26 cellular contexts compared by ENCODE assay signal in genomic region chr22:37852418-37852817, GRCh38. TPM values are rescaled to one million over a fixed set of nuclear protein-coding genes. Genes with fewer than 3 reads are reported as not detected.
DNase-seq lines count a peak whose midpoint lies in the region; ATAC-seq, FAIRE-seq and TF ChIP-seq lines count a peak whose summit lies in the region.
"Had no signal": no experiment of that assay in that cellular context is flagged by ENCODE, and none has a peak within 500 bp of the region (broad histone marks: within the 10 kb centered on the region; RNA-seq: fewer than 3 reads in every experiment).

No MANE protein-coding gene starts in this region.

- peaks cover 3% of the 10 kb centered on the region for H3K9me3 Mint-ChIP-seq in CD4-positive, alpha-beta T cell
- H3K9me3 Mint-ChIP-seq in GM23338: peaks cover 4% of the 10 kb centered on the region

- no peak for ATAC-seq in CD4-positive, alpha-beta T cell (ENCODE audit: poor library complexity)
- ATAC-seq in GM23338 (no peak), GM12878 (no peak), PC-3 (no peak)
- ATAC-seq: Right ventricle myocardium inferior had no signal

- no peak overlapping the region for H4K91ac ChIP-seq in neuronal stem cell (ENCODE audit: low read depth, low read length, poor library complexity)

- TF ChIP-seq POLR2A in GM12878 (IDR thresholded peaks at IDR 0.05; ENCODE audit: low read depth, low read length): no peak

- peaks cover 51% of the 10 kb centered on the region for H3K4me1 Mint-ChIP-seq in CD4-positive, alpha-beta T cell (ENCODE audit: low read depth)
- peaks cover 11% of the 10 kb centered on the region for H3K4me1 Mint-ChIP-seq in GM23338

- POLR2A ChIA-PET in CD4-positive, alpha-beta T cell (lab: Charles Lee): no interaction called here
- POLR2A ChIA-PET in GM12878 (lab: Charles Lee) (interaction anchor here (0.9 kb wide), 2 partner anchors 8 to 119 kb away, joined by 3 to 5 read pairs; partner anchors contain the start of gene ANKRD54), PC-3 (lab: Charles Lee; ENCODE audit: unreplicated experiment) (no interaction called here)

- H2BK12ac ChIP-seq in neuronal stem cell (ENCODE audit: low read length): no peak overlapping the region

- H3K79me1 ChIP-seq in neuronal stem cell (ENCODE audit: low read depth, low read length): peaks cover 11% of the 10 kb centered on the region

- SMC1A ChIA-PET in GM12878 (lab: Charles Lee; ENCODE audit: uncharacterized antibody, unreplicated experiment): interaction anchor here (1.7 to 2.9 kb wide), 2 partner anchors 8 to 11 kb away, joined by 4 to 12 read pairs; partner anchors contain the start of gene ANKRD54

- H2BK5ac ChIP-seq in neuronal stem cell (ENCODE audit: low read length): no peak overlapping the region

- H3K27ac Mint-ChIP-seq in CD4-positive, alpha-beta T cell: no peak overlapping the region
- H3K27ac Mint-ChIP-seq in GM23338: no peak overlapping the region

- H3K4me2 ChIP-seq in GM23338: no peak overlapping the region
- peak overlapping the region; percentile 38; the same call in 1 of the 2 replicates for H3K4me2 ChIP-seq in GM12878 (ENCODE audit: control insufficient read depth, insufficient read depth)
- H3K4me2 ChIP-seq in osteoblast (ENCODE audit: insufficient read depth, low read length): no peak overlapping the region
- no peak overlapping the region for H3K4me2 ChIP-seq in PC-3 (ENCODE audit: low read length)
- H3K4me2 ChIP-seq in neuronal stem cell (ENCODE audit: insufficient read depth, low read length, poor library complexity, severe bottlenecking): no peak overlapping the region

- no peaks in the 10 kb centered on the region for H3K27me3 ChIP-seq in CD4-positive, alpha-beta T cell (ENCODE audit: control insufficient read depth, insufficient read depth, low read length)
- no peaks in the 10 kb centered on the region for H3K27me3 ChIP-seq in GM23338 (ENCODE audit: insufficient read depth)
- H3K27me3 ChIP-seq in GM12878 (replicated peaks in 1 of 2; ENCODE audit: control insufficient read depth in 2 of 2, insufficient read depth in 2 of 2, low read length in 1 of 2): no peaks in the 10 kb centered on the region
- H3K27me3 ChIP-seq in osteoblast (ENCODE audit: insufficient read depth, low read length): no peaks in the 10 kb centered on the region
- H3K27me3 ChIP-seq in PC-3 (ENCODE audit: low read length): no peaks in the 10 kb centered on the region
- H3K27me3 ChIP-seq in neuronal stem cell (ENCODE audit: control insufficient read depth in 3 of 3, insufficient read depth in 3 of 3, low read depth in 1 of 3, low read length in 3 of 3): no peaks in the 10 kb centered on the region
- H3K27me3 ChIP-seq: MG63, SJSA1 had no signal

- no peak overlapping the region for H3K18ac ChIP-seq in neuronal stem cell (ENCODE audit: low read length)

- DNase-seq in CD4-positive, alpha-beta T cell: no peak
- DNase-seq in GM23338 (ENCODE audit: low spot score) (no peak), GM12878 (ENCODE audit: low read depth, low spot score) (no peak), osteoblast (ENCODE audit: insufficient read length, low spot score, missing footprints) (peak; percentile 38), PC-3 (no peak), neuronal stem cell (ENCODE audit: low spot score) (no peak), kidney (no peak)
- DNase-seq: Caco-2; CD4-positive, alpha-beta memory T cell; DMS 273 treated with DMSO at 0.1 percent for 48 hours; Kasumi-1; MG63; NCI-H1417; NCI-H1694 treated with DMSO at 0.1 percent for 48 hours; NCI-H2081 treated with DMSO at 0.1 percent for 48 hours; NCI-H2171 treated with DMSO at 0.1 percent for 48 hours; NCI-H446; NCI-H526 treated with DMSO at 0.1 percent for 48 hours; OCI-M1 had no signal

- H3K9me3 ChIP-seq in CD4-positive, alpha-beta T cell (ENCODE audit: control insufficient read depth, low read length): no peaks in the 10 kb centered on the region
- H3K9me3 ChIP-seq in GM12878 (replicated peaks; ENCODE audit: control insufficient read depth, insufficient read depth, low read length) (peaks cover 2% of the 10 kb centered on the region; the same call in 1 of the 3 replicates), osteoblast (ENCODE audit: low read depth, low read length) (no peaks in the 10 kb centered on the region), PC-3 (ENCODE audit: low read length) (no peaks in the 10 kb centered on the region), neuronal stem cell (replicated peaks in 1 of 2; ENCODE audit: control insufficient read depth in 2 of 2, insufficient read depth in 1 of 2, low read depth in 1 of 2, low read length in 2 of 2) (no peaks in the 10 kb centered on the region), kidney (ENCODE audit: control insufficient read depth in 1 of 2, low read length in 2 of 2) (no peaks in the 10 kb centered on the region)
- H3K9me3 ChIP-seq: Caco-2, MG63 had no signal

- H3K4me3 Mint-ChIP-seq in CD4-positive, alpha-beta T cell: peak overlapping the region; percentile 27
- H3K4me3 Mint-ChIP-seq in GM23338: no peak overlapping the region
- H3K4me3 Mint-ChIP-seq: CD4-positive, alpha-beta memory T cell had no signal

- H3K4me1 ChIP-seq in GM23338 (ENCODE audit: insufficient read depth) (peaks cover 8% of the 10 kb centered on the region), GM12878 (ENCODE audit: control insufficient read depth, insufficient read depth, low read length) (peaks cover 3% of the 10 kb centered on the region; the same call in 1 of the 2 replicates), osteoblast (ENCODE audit: insufficient read depth, low read length) (peaks cover 9% of the 10 kb centered on the region), PC-3 (ENCODE audit: insufficient read depth, low read length) (0 out of 2 replicates have a peak, but pooled peaks cover 9% of the 10 kb centered on the region), neuronal stem cell (ENCODE audit: control insufficient read depth in 2 of 2, insufficient read depth in 1 of 2, low read depth in 1 of 2, low read length in 2 of 2) (peaks cover 3 to 4% of the 10 kb centered on the region in 2 donors), kidney (ENCODE audit: control insufficient read depth in 1 of 2, insufficient read depth in 1 of 2, low read depth in 1 of 2, low read length in 2 of 2) (peaks cover 0 to 7% of the 10 kb centered on the region in 2 donors)
- H3K4me1 ChIP-seq: Caco-2 had no signal

- no peak overlapping the region for H3K14ac ChIP-seq in neuronal stem cell (ENCODE audit: low read length)

- H3K9me2 ChIP-seq in GM23338 (ENCODE audit: insufficient read depth) (no peaks in the 10 kb centered on the region), PC-3 (replicated peaks; ENCODE audit: low read length) (no peaks in the 10 kb centered on the region)

- intact Hi-C loops in CD4-positive, alpha-beta T cell (cut with DNase I, micrococcal nuclease): no loop called here
- intact Hi-C loops in GM12878 (cut with micrococcal nuclease; ENCODE audit: unreplicated experiment): no loop called here
- intact Hi-C loops in PC-3 (cut with micrococcal nuclease): no loop called here
- intact Hi-C loops in kidney (cut with DNase I): no loop called here

- no peak overlapping the region for H3K4ac ChIP-seq in neuronal stem cell (ENCODE audit: low read length)

- H2BK15ac ChIP-seq in neuronal stem cell (ENCODE audit: low read length): no peak overlapping the region

- WGBS in GM12878 (ENCODE audit: insufficient coverage, insufficient replicate concordance, low lambda C conversion rate, missing lambda C conversion rate): 96% methylated on average over 5 of the region's 5 CpGs
- WGBS in neuronal stem cell (ENCODE audit: extremely low coverage in 2 of 2, insufficient read length in 2 of 2, insufficient replicate concordance in 1 of 2), 2 donors: no CpG with 5 or more reads among the region's 5 CpGs

- no peak overlapping the region for H2AFZ ChIP-seq in GM23338
- no peak overlapping the region for H2AFZ ChIP-seq in GM12878 (ENCODE audit: control insufficient read depth, low read depth, low read length)
- H2AFZ ChIP-seq in osteoblast (ENCODE audit: low read length): no peak overlapping the region
- H2AFZ ChIP-seq in PC-3 (ENCODE audit: low read length): no peak overlapping the region
- no peak overlapping the region for H2AFZ ChIP-seq in neuronal stem cell (ENCODE audit: low read length)

- H2BK120ac ChIP-seq in neuronal stem cell (ENCODE audit: low read depth, low read length): no peak overlapping the region

- no peak for TF ChIP-seq EP300 in GM12878 (IDR thresholded peaks at IDR 0.05; ENCODE audit: borderline replicate concordance in 1 of 2, control insufficient read depth in 1 of 2, low read depth in 2 of 2, low read length in 2 of 2)

- TF ChIP-seq RAD21 in GM12878 (IDR thresholded peaks at IDR 0.05; ENCODE audit: insufficient read depth, low read depth, low read length): no peak

- peaks cover 72% of the 10 kb centered on the region for H3K36me3 Mint-ChIP-seq in CD4-positive, alpha-beta T cell (ENCODE audit: low read depth)
- H3K36me3 Mint-ChIP-seq in GM23338 (ENCODE audit: low read depth): peaks cover 80% of the 10 kb centered on the region

- in situ Hi-C loops in GM12878 (cut with MboI): no loop called here

- H4K20me1 ChIP-seq in GM23338 (replicated peaks; ENCODE audit: insufficient read depth): peaks cover 55% of the 10 kb centered on the region
- H4K20me1 ChIP-seq in GM12878 (ENCODE audit: control insufficient read depth, insufficient read depth): no peaks in the 10 kb centered on the region; the same call in 1 of the 2 replicates
- peaks cover 15% of the 10 kb centered on the region for H4K20me1 ChIP-seq in osteoblast (ENCODE audit: insufficient read depth, low read length)
- peaks cover 5% of the 10 kb centered on the region; the same call in 1 of the 2 replicates for H4K20me1 ChIP-seq in PC-3 (ENCODE audit: low read length)

- H3K27ac ChIP-seq in CD4-positive, alpha-beta T cell (ENCODE audit: low read depth, low read length): no peak overlapping the region
- H3K27ac ChIP-seq in GM23338 (ENCODE audit: low read depth) (0 out of 2 replicates have a peak overlapping the region, but pooled peaks have one; percentile 14), GM12878 (ENCODE audit: control insufficient read depth, insufficient read depth) (no peak overlapping the region), osteoblast (ENCODE audit: low read depth, low read length) (no peak overlapping the region), PC-3 (ENCODE audit: low read length) (no peak overlapping the region), neuronal stem cell (replicated peaks; ENCODE audit: low read length) (no peak overlapping the region), kidney (ENCODE audit: low read depth in 2 of 2, low read length in 2 of 2) (no peak overlapping the region)
- H3K27ac ChIP-seq: SJSA1 had no signal

- no peaks in the 10 kb centered on the region for H3K27me3 Mint-ChIP-seq in CD4-positive, alpha-beta T cell
- peaks cover 6% of the 10 kb centered on the region for H3K27me3 Mint-ChIP-seq in GM23338 (ENCODE audit: insufficient read depth, low read depth, poor library complexity)
- H3K27me3 Mint-ChIP-seq: CD4-positive, alpha-beta memory T cell had no signal

- no peak overlapping the region for H4K8ac ChIP-seq in neuronal stem cell (ENCODE audit: low read depth, low read length)

- no TSS peak for BruUV-seq in GM12878 (replicated peaks; lab: Mats Ljungman, UMichigan)
- BruUV-seq in PC-3 (replicated peaks; lab: Mats Ljungman, UMichigan): no TSS peak

- H3K79me2 ChIP-seq in GM23338 (replicated peaks; ENCODE audit: insufficient read depth) (peaks cover 85% of the 10 kb centered on the region), GM12878 (ENCODE audit: control insufficient read depth, insufficient read depth, low read length) (peaks cover 47% of the 10 kb centered on the region), osteoblast (ENCODE audit: insufficient read depth, low read length) (peaks cover 63% of the 10 kb centered on the region), PC-3 (ENCODE audit: low read length) (peaks cover 76% of the 10 kb centered on the region)

- peaks cover 49% of the 10 kb centered on the region for H3F3A ChIP-seq in GM23338 (replicated peaks; ENCODE audit: low read depth)
- peaks cover 3% of the 10 kb centered on the region for H3F3A ChIP-seq in PC-3 (ENCODE audit: low read length, unreplicated experiment)

- CTCF ChIA-PET in CD4-positive, alpha-beta T cell (lab: Charles Lee): interaction anchor here (0.9 kb wide), 1 partner anchor 11 kb away, joined by 3 read pairs; no protein-coding TSS in a partner anchor
- CTCF ChIA-PET in GM12878 (lab: Yijun Ruan, JAX): interaction anchor here (0.8 to 4.1 kb wide), 3 partner anchors 10 to 313 kb away, joined by 3 to 32 read pairs (median 3); no protein-coding TSS in a partner anchor
- CTCF ChIA-PET in PC-3 (lab: Charles Lee): no interaction called here

- no peak overlapping the region for H3K9ac ChIP-seq in GM12878 (ENCODE audit: control insufficient read depth, insufficient read depth, low read length)
- H3K9ac ChIP-seq in PC-3 (ENCODE audit: low read length): no peak overlapping the region
- no peak overlapping the region for H3K9ac ChIP-seq in neuronal stem cell (ENCODE audit: low read depth, low read length, poor library complexity)
- no peak overlapping the region for H3K9ac ChIP-seq in kidney (ENCODE audit: low read length in 2 of 2)

- RAD21 ChIA-PET in GM12878 (lab: Charles Lee; ENCODE audit: unreplicated experiment): no interaction called here

- H2AK5ac ChIP-seq in neuronal stem cell (ENCODE audit: low read depth, low read length): no peak overlapping the region

- TF ChIP-seq CTCF in CD4-positive, alpha-beta T cell (IDR thresholded peaks at IDR 0.05): no peak
- TF ChIP-seq CTCF in GM23338 (conservative IDR thresholded peaks at IDR 0.05; ENCODE audit: low read depth in 2 of 2) (no peak), GM12878 (IDR thresholded peaks at IDR 0.05 in 2 of 3, conservative IDR thresholded peaks at IDR 0.05 in 1 of 3; ENCODE audit: control insufficient read depth in 2 of 3, extremely low read depth in 1 of 3, insufficient read depth in 1 of 3, low read depth in 3 of 3, low read length in 3 of 3) (no peak), osteoblast (IDR thresholded peaks at IDR 0.05; ENCODE audit: extremely low read depth, low read depth, low read length) (no peak), PC-3 (conservative IDR thresholded peaks at IDR 0.05; ENCODE audit: low read depth, low read length) (no peak), kidney (IDR thresholded peaks at IDR 0.05; ENCODE audit: borderline replicate concordance, extremely low read depth, insufficient read depth) (no peak)

- H3K4me3 ChIP-seq in GM23338 (no peak overlapping the region), GM12878 (no peak overlapping the region), osteoblast (ENCODE audit: insufficient read depth, low read length) (no peak overlapping the region), PC-3 (ENCODE audit: low read length) (no peak overlapping the region), neuronal stem cell (ENCODE audit: low read length in 2 of 2) (no peak overlapping the region), kidney (ENCODE audit: low read length in 2 of 2) (no peak overlapping the region)
- H3K4me3 ChIP-seq: MG63, SJSA1 had no signal

- no peak for FAIRE-seq in GM12878 (lab: Jason Lieb, UNC)
- FAIRE-seq in kidney (lab: Jason Lieb, UNC): no peak
- FAIRE-seq: GM12892, GM18507 had no signal

- H3K36me3 ChIP-seq in GM23338 (ENCODE audit: insufficient read depth) (peaks cover 69% of the 10 kb centered on the region), GM12878 (ENCODE audit: control insufficient read depth in 2 of 2, insufficient read depth in 2 of 2, low read length in 1 of 2) (peaks cover 7 to 35% of the 10 kb centered on the region in 2 experiments), osteoblast (ENCODE audit: insufficient read depth, low read length) (peaks cover 54% of the 10 kb centered on the region), PC-3 (ENCODE audit: low read depth, low read length) (peaks cover 36% of the 10 kb centered on the region), neuronal stem cell (replicated peaks in 1 of 2; ENCODE audit: control insufficient read depth in 2 of 2, insufficient read depth in 2 of 2, low read length in 2 of 2) (peaks cover 35 to 75% of the 10 kb centered on the region in 2 donors), kidney (ENCODE audit: control insufficient read depth in 1 of 2, insufficient read depth in 2 of 2, low read length in 2 of 2) (peaks cover 20 to 24% of the 10 kb centered on the region in 2 donors)

- H3K23ac ChIP-seq in neuronal stem cell (ENCODE audit: low read depth, low read length, poor library complexity): no peak overlapping the region

RNA-seq across cellular contexts. Expression of gene EIF3L, which starts 3.2 kb away (rescaled TPM):
- total RNA-seq in CD4-positive, alpha-beta T cell: 100 to 1,000 TPM; 525 to 541 TPM
- 420 and 459 TPM in 2 replicates for total RNA-seq in GM23338 (2014; rRNA removed; shearing (Covaris generic))
- 430 and 466 TPM in 2 replicates for polyA plus RNA-seq in GM23338 (2016; fragmentation: Nextera tagmentation; extraction: Ambion mirVana)
- total RNA-seq in GM12878 (2013; cell fraction: nucleolus; rRNA removed): 152 and 153 TPM in 2 replicates
- total RNA-seq in GM12878 (2014; rRNA removed): 624 and 646 TPM in 2 replicates
- total RNA-seq in GM12878 (2014; rRNA removed; fragmentation: Illumina TruSeq; extraction: Trizol): 493 and 525 TPM in 2 replicates
- 593 and 613 TPM in 2 replicates for total RNA-seq in GM12878 (2021)
- 933 TPM for polyA plus RNA-seq in GM12878 (2011; ENCODE audit: low read depth)
- 1,037 and 1,269 TPM in 2 replicates for polyA plus RNA-seq in GM12878 (2011; rRNA removed)
- 868 and 904 TPM in 2 replicates for polyA plus RNA-seq in GM12878 (2011; cell fraction: cytosol; rRNA removed)
- 244 and 332 TPM in 2 replicates for polyA plus RNA-seq in GM12878 (2011; cell fraction: nucleus; rRNA removed)
- polyA plus RNA-seq in GM12878 (2012): 1,002 and 1,217 TPM in 2 replicates
- 783 and 881 TPM in 2 replicates for polyA plus RNA-seq in GM12878 (2014; fragmentation: Illumina TruSeq; extraction: Trizol)
- 100 to 1,000 TPM; 521 to 732 TPM for polyA plus RNA-seq in GM12878 (2014; fragmentation: Nextera tagmentation; extraction: Ambion mirVana)
- 613 and 643 TPM in 2 replicates for polyA plus RNA-seq in GM12878 (2014; rRNA removed)
- 100 to 1,000 TPM; 294 to 302 TPM for polyA plus RNA-seq in GM12878 (2016; fragmentation: Nextera tagmentation; extraction: Ambion mirVana)
- polyA minus RNA-seq in GM12878 (2011; rRNA and poly(A)+ RNA removed): 1,170 and 1,376 TPM in 2 replicates
- polyA minus RNA-seq in GM12878 (2011; cell fraction: cytosol; rRNA and poly(A)+ RNA removed): 183 and 194 TPM in 2 replicates
- polyA minus RNA-seq in GM12878 (2011; cell fraction: nucleus; rRNA and poly(A)+ RNA removed): 89.0 and 104 TPM in 2 replicates
- 280 and 330 TPM in 2 replicates for total RNA-seq in osteoblast
- 164 and 218 TPM in 2 replicates for total RNA-seq in PC-3 (2014; rRNA removed)
- 1,054 TPM for polyA plus RNA-seq in neuronal stem cell (2013, experiment 1 of 2)
- polyA plus RNA-seq in neuronal stem cell (2013, experiment 2 of 2): 1,005 TPM
- 352 TPM for total RNA-seq in kidney
- 376 TPM for polyA plus RNA-seq in kidney (ENCODE audit: insufficient read depth, low read depth, low replicate concordance)

RNA-seq across cellular contexts. Expression of gene ANKRD54, which starts 8.3 kb away (rescaled TPM):
- 10 to 100 TPM; 18.3 to 20.6 TPM for total RNA-seq in CD4-positive, alpha-beta T cell
- total RNA-seq in GM23338 (2014; rRNA removed; shearing (Covaris generic)): 13.0 and 13.6 TPM in 2 replicates
- polyA plus RNA-seq in GM23338 (2016; fragmentation: Nextera tagmentation; extraction: Ambion mirVana) (14.0 and 14.1 TPM in 2 replicates), GM12878 (2011; rRNA removed) (7.5 and 13.7 TPM in 2 replicates), GM12878 (2014; fragmentation: Illumina TruSeq; extraction: Trizol) (10.1 and 13.9 TPM in 2 replicates), GM12878 (2014; fragmentation: Nextera tagmentation; extraction: Ambion mirVana) (1 to 10 TPM; 5.8 to 9.7 TPM), GM12878 (2014; rRNA removed) (21.7 and 22.0 TPM in 2 replicates), GM12878 (2016; fragmentation: Nextera tagmentation; extraction: Ambion mirVana) (10 to 100 TPM; 25.3 to 31.6 TPM), kidney (ENCODE audit: insufficient read depth, low read depth, low replicate concordance) (26.6 TPM)
- 22.8 and 27.3 TPM in 2 replicates for total RNA-seq in GM12878 (2013; cell fraction: nucleolus; rRNA removed)
- total RNA-seq in GM12878 (2014; rRNA removed) (19.0 and 19.1 TPM in 2 replicates), GM12878 (2014; rRNA removed; fragmentation: Illumina TruSeq; extraction: Trizol) (12.6 and 13.4 TPM in 2 replicates), GM12878 (2021) (15.8 and 18.3 TPM in 2 replicates), osteoblast (20.6 and 23.9 TPM in 2 replicates), PC-3 (2014; rRNA removed) (24.9 and 30.1 TPM in 2 replicates), kidney (21.3 TPM)
- polyA plus RNA-seq in GM12878 (2011; ENCODE audit: low read depth): 5.8 TPM
- polyA plus RNA-seq in GM12878 (2011; cell fraction: cytosol; rRNA removed): 15.4 and 25.6 TPM in 2 replicates
- polyA plus RNA-seq in GM12878 (2011; cell fraction: nucleus; rRNA removed): 36.5 and 41.5 TPM in 2 replicates
- polyA plus RNA-seq in GM12878 (2012): 8.3 and 9.9 TPM in 2 replicates
- polyA minus RNA-seq in GM12878 (2011; rRNA and poly(A)+ RNA removed): 10.0 and 26.6 TPM in 2 replicates
- polyA minus RNA-seq in GM12878 (2011; cell fraction: cytosol; rRNA and poly(A)+ RNA removed): 10.2 and 13.5 TPM in 2 replicates
- 6.9 and 13.8 TPM in 2 replicates for polyA minus RNA-seq in GM12878 (2011; cell fraction: nucleus; rRNA and poly(A)+ RNA removed)
- polyA plus RNA-seq in neuronal stem cell (2013, experiment 1 of 2): 14.6 TPM
- polyA plus RNA-seq in neuronal stem cell (2013, experiment 2 of 2): 14.0 TPM

RNA-seq across cellular contexts. Expression of gene GALR3, which starts 29.2 kb away (rescaled TPM):
- not detected for total RNA-seq in CD4-positive, alpha-beta T cell
- total RNA-seq in GM23338 (2014; rRNA removed; shearing (Covaris generic)): 0.23 and 0.63 TPM in 2 replicates
- polyA plus RNA-seq in GM23338 (2016; fragmentation: Nextera tagmentation; extraction: Ambion mirVana): 0.36 TPM in 1 of 2 replicates, not detected in the other
- 0.96 TPM in 1 of 2 replicates, not detected in the other for total RNA-seq in GM12878 (2013; cell fraction: nucleolus; rRNA removed)
- total RNA-seq in GM12878 (2014; rRNA removed): not detected in 2 replicates
- total RNA-seq in GM12878 (2014; rRNA removed; fragmentation: Illumina TruSeq; extraction: Trizol): not detected in 2 replicates
- total RNA-seq in GM12878 (2021): not detected in 2 replicates
- not detected for polyA plus RNA-seq in GM12878 (2011; ENCODE audit: low read depth)
- not detected in 2 replicates for polyA plus RNA-seq in GM12878 (2011; rRNA removed)
- not detected in 2 replicates for polyA plus RNA-seq in GM12878 (2011; cell fraction: cytosol; rRNA removed)
- 0.13 and 0.19 TPM in 2 replicates for polyA plus RNA-seq in GM12878 (2011; cell fraction: nucleus; rRNA removed)
- polyA plus RNA-seq in GM12878 (2012): not detected in 2 replicates
- not detected in 2 replicates for polyA plus RNA-seq in GM12878 (2014; fragmentation: Illumina TruSeq; extraction: Trizol)
- polyA plus RNA-seq in GM12878 (2014; fragmentation: Nextera tagmentation; extraction: Ambion mirVana): not detected
- polyA plus RNA-seq in GM12878 (2014; rRNA removed): not detected in 2 replicates
- not detected for polyA plus RNA-seq in GM12878 (2016; fragmentation: Nextera tagmentation; extraction: Ambion mirVana)
- polyA minus RNA-seq in GM12878 (2011; rRNA and poly(A)+ RNA removed): 0.26 TPM in 1 of 2 replicates, not detected in the other
- not detected in 2 replicates for polyA minus RNA-seq in GM12878 (2011; cell fraction: cytosol; rRNA and poly(A)+ RNA removed)
- not detected in 2 replicates for polyA minus RNA-seq in GM12878 (2011; cell fraction: nucleus; rRNA and poly(A)+ RNA removed)
- not detected in 2 replicates for total RNA-seq in osteoblast
- total RNA-seq in PC-3 (2014; rRNA removed): not detected in 2 replicates
- 0.13 TPM for polyA plus RNA-seq in neuronal stem cell (2013, experiment 1 of 2)
- 0.06 TPM for polyA plus RNA-seq in neuronal stem cell (2013, experiment 2 of 2)
- not detected for total RNA-seq in kidney
- polyA plus RNA-seq in kidney (ENCODE audit: insufficient read depth, low read depth, low replicate concordance): not detected
- total RNA-seq: CD4-positive, alpha-beta memory T cell; G401; H4; Right ventricle myocardium inferior; SJSA1 had no signal
- polyA plus RNA-seq: BJ; CD4-positive, alpha-beta memory T cell had no signal

RNA-seq across cellular contexts. Expression of gene GCAT, which starts 44.7 kb away (rescaled TPM):
- 1 to 10 TPM; 1.4 to 1.8 TPM for total RNA-seq in CD4-positive, alpha-beta T cell
- total RNA-seq in GM23338 (2014; rRNA removed; shearing (Covaris generic)): 61.3 and 87.3 TPM in 2 replicates
- polyA plus RNA-seq in GM23338 (2016; fragmentation: Nextera tagmentation; extraction: Ambion mirVana): 36.8 and 39.1 TPM in 2 replicates
- 6.9 and 8.0 TPM in 2 replicates for total RNA-seq in GM12878 (2013; cell fraction: nucleolus; rRNA removed)
- total RNA-seq in GM12878 (2014; rRNA removed): 28.6 and 32.6 TPM in 2 replicates
- total RNA-seq in GM12878 (2014; rRNA removed; fragmentation: Illumina TruSeq; extraction: Trizol): 8.9 and 9.3 TPM in 2 replicates
- total RNA-seq in GM12878 (2021): 21.8 and 22.8 TPM in 2 replicates
- 4.3 TPM for polyA plus RNA-seq in GM12878 (2011; ENCODE audit: low read depth)
- 4.0 and 10.8 TPM in 2 replicates for polyA plus RNA-seq in GM12878 (2011; rRNA removed)
- polyA plus RNA-seq in GM12878 (2011; cell fraction: cytosol; rRNA removed): 15.6 and 21.1 TPM in 2 replicates
- polyA plus RNA-seq in GM12878 (2011; cell fraction: nucleus; rRNA removed): 22.0 and 24.7 TPM in 2 replicates
- polyA plus RNA-seq in GM12878 (2012): 13.1 and 13.3 TPM in 2 replicates
- polyA plus RNA-seq in GM12878 (2014; fragmentation: Illumina TruSeq; extraction: Trizol): 1.7 and 7.2 TPM in 2 replicates
- polyA plus RNA-seq in GM12878 (2014; fragmentation: Nextera tagmentation; extraction: Ambion mirVana): 1 to 10 TPM in 1 of 2 experiments, under 1 TPM in 1; 0.95 to 2.4 TPM
- polyA plus RNA-seq in GM12878 (2014; rRNA removed): 19.9 and 20.8 TPM in 2 replicates
- 10 to 100 TPM; 29.9 to 34.3 TPM for polyA plus RNA-seq in GM12878 (2016; fragmentation: Nextera tagmentation; extraction: Ambion mirVana)
- 7.3 and 14.1 TPM in 2 replicates for polyA minus RNA-seq in GM12878 (2011; rRNA and poly(A)+ RNA removed)
- 8.1 and 8.8 TPM in 2 replicates for polyA minus RNA-seq in GM12878 (2011; cell fraction: cytosol; rRNA and poly(A)+ RNA removed)
- polyA minus RNA-seq in GM12878 (2011; cell fraction: nucleus; rRNA and poly(A)+ RNA removed): 5.7 and 6.0 TPM in 2 replicates
- 25.9 and 26.8 TPM in 2 replicates for total RNA-seq in osteoblast
- 26.0 and 33.3 TPM in 2 replicates for total RNA-seq in PC-3 (2014; rRNA removed)
- 22.8 TPM for polyA plus RNA-seq in neuronal stem cell (2013, experiment 1 of 2)
- 22.6 TPM for polyA plus RNA-seq in neuronal stem cell (2013, experiment 2 of 2)
- total RNA-seq in kidney: 8.9 TPM
- polyA plus RNA-seq in kidney (ENCODE audit: insufficient read depth, low read depth, low replicate concordance): 35.9 TPM

RNA-seq across cellular contexts. Expression of gene MICALL1, which starts 53.7 kb away (rescaled TPM):
- 10 to 100 TPM; 16.9 to 20.7 TPM for total RNA-seq in CD4-positive, alpha-beta T cell
- 33.1 and 34.8 TPM in 2 replicates for total RNA-seq in GM23338 (2014; rRNA removed; shearing (Covaris generic))
- polyA plus RNA-seq in GM23338 (2016; fragmentation: Nextera tagmentation; extraction: Ambion mirVana) (4.8 and 5.9 TPM in 2 replicates), GM12878 (2011; rRNA removed) (3.4 and 6.3 TPM in 2 replicates), GM12878 (2014; fragmentation: Illumina TruSeq; extraction: Trizol) (7.7 and 12.5 TPM in 2 replicates), GM12878 (2014; fragmentation: Nextera tagmentation; extraction: Ambion mirVana) (1 to 10 TPM in 1 of 2 experiments, under 1 TPM in 1; 0.72 to 2.0 TPM), GM12878 (2014; rRNA removed) (12.2 and 15.8 TPM in 2 replicates), GM12878 (2016; fragmentation: Nextera tagmentation; extraction: Ambion mirVana) (1 to 10 TPM; 2.5 to 6.9 TPM), kidney (ENCODE audit: insufficient read depth, low read depth, low replicate concordance) (9.6 TPM)
- 17.2 and 20.1 TPM in 2 replicates for total RNA-seq in GM12878 (2013; cell fraction: nucleolus; rRNA removed)
- total RNA-seq in GM12878 (2014; rRNA removed) (11.6 and 15.0 TPM in 2 replicates), GM12878 (2014; rRNA removed; fragmentation: Illumina TruSeq; extraction: Trizol) (8.6 and 8.8 TPM in 2 replicates), GM12878 (2021) (26.0 and 30.7 TPM in 2 replicates), osteoblast (29.5 and 36.9 TPM in 2 replicates), PC-3 (2014; rRNA removed) (20.1 and 29.9 TPM in 2 replicates), kidney (30.9 TPM)
- polyA plus RNA-seq in GM12878 (2011; ENCODE audit: low read depth): 4.6 TPM
- 9.6 and 12.2 TPM in 2 replicates for polyA plus RNA-seq in GM12878 (2011; cell fraction: cytosol; rRNA removed)
- polyA plus RNA-seq in GM12878 (2011; cell fraction: nucleus; rRNA removed): 12.7 and 20.2 TPM in 2 replicates
- polyA plus RNA-seq in GM12878 (2012): 6.8 and 9.8 TPM in 2 replicates
- polyA minus RNA-seq in GM12878 (2011; rRNA and poly(A)+ RNA removed): 8.4 and 21.8 TPM in 2 replicates
- polyA minus RNA-seq in GM12878 (2011; cell fraction: cytosol; rRNA and poly(A)+ RNA removed): 11.4 and 12.1 TPM in 2 replicates
- 5.7 and 12.5 TPM in 2 replicates for polyA minus RNA-seq in GM12878 (2011; cell fraction: nucleus; rRNA and poly(A)+ RNA removed)
- polyA plus RNA-seq in neuronal stem cell (2013, experiment 1 of 2): 12.2 TPM
- 12.4 TPM for polyA plus RNA-seq in neuronal stem cell (2013, experiment 2 of 2)
